Comparison of ENCODE assay signal across 8 cellular contexts in genomic region chr20:8721098-8721497, GRCh38.
DNase-seq lines count a peak whose midpoint lies in the region; ATAC-seq and TF ChIP-seq lines count a peak whose summit lies in the region.

No MANE protein-coding gene starts in this region.

- peaks cover 0 to 42% (median 4%) of the 10 kb centered on the region in 4 donors for H3K36me3 ChIP-seq in esophagus muscularis mucosa

- 23% methylated on average over 5 of the region's 5 CpGs for WGBS in esophagus muscularis mucosa

- no peaks in the 10 kb centered on the region for H3K9me3 ChIP-seq in esophagus muscularis mucosa

- peaks cover 14% of the 10 kb centered on the region for H3K4me1 Mint-ChIP-seq in nephron progenitor cell
- H3K4me1 Mint-ChIP-seq in activated T-helper 1 cell treated with anti-CD3 and anti-CD28 coated beads, Interleukin-12 subunit alpha, Interleukin-12 subunit beta, Interleukin-2, Interleukin-4 antibody, amounts not matched to agents 30 ng/mL and 10 ng/mL and 1 ng/mL, durations not matched to agents 14 hours and 24 hours and 36 hours (ENCODE audit: low read depth) = no peaks in the 10 kb centered on the region

- TF ChIP-seq CTCF in C4-2B (conservative IDR thresholded peaks at IDR 0.05) (peak; percentile 83), esophagus muscularis mucosa (IDR thresholded peaks at IDR 0.05) (peak; percentile 70 to 84 (median 84)), nephron progenitor cell (IDR thresholded peaks at IDR 0.05) (peak; percentile 84)

- H3K27ac ChIP-seq in C4-2B = no peak overlapping the region
- no peak overlapping the region for H3K27ac ChIP-seq in esophagus muscularis mucosa (replicated peaks in 1 of 4)

- peak; percentile 71 for ATAC-seq in GM19351 (IDR thresholded peaks at IDR 0.05; ENCODE audit: unreplicated experiment)
- ATAC-seq in SK-N-SH treated with all-trans-retinoic acid at 6 μM for 48 hours = peak; percentile 87
- no peak for ATAC-seq in HG03045 (IDR thresholded peaks at IDR 0.05; ENCODE audit: unreplicated experiment)

- no peak overlapping the region for H3K4me3 Mint-ChIP-seq in nephron progenitor cell
- no peak overlapping the region for H3K4me3 Mint-ChIP-seq in activated T-helper 1 cell treated with anti-CD3 and anti-CD28 coated beads, Interleukin-12 subunit alpha, Interleukin-12 subunit beta, Interleukin-2, Interleukin-4 antibody, amounts not matched to agents 30 ng/mL and 10 ng/mL and 1 ng/mL, durations not matched to agents 14 hours and 24 hours and 36 hours

- intact Hi-C loops in esophagus muscularis mucosa (cut with DNase I) = loop anchor here (2.0 to 5.0 kb wide), 2 partner anchors 588 to 679 kb away; partner anchors contain the start of gene PLCB1
- intact Hi-C loops in activated T-helper 1 cell treated with anti-CD3 and anti-CD28 coated beads, Interleukin-12 subunit alpha, Interleukin-12 subunit beta, Interleukin-2, Interleukin-4 antibody, amounts not matched to agents 30 ng/mL and 10 ng/mL and 1 ng/mL, durations not matched to agents 14 hours and 24 hours and 36 hours (cut with micrococcal nuclease) = loop anchor here (1.0 to 5.0 kb wide), 4 partner anchors 330 to 1894 kb away; partner anchors contain the start of gene PLCB1

- H3K27me3 ChIP-seq in esophagus muscularis mucosa = no peaks in the 10 kb centered on the region

- peak; percentile 30 for DNase-seq in NCI-H128 (lab: John Stamatoyannopoulos, UW; ENCODE audit: unreplicated experiment)
- no peak for DNase-seq in esophagus muscularis mucosa (ENCODE audit: extremely low spot score)
- DNase-seq in nephron progenitor cell = peak; percentile 39
- DNase-seq in activated T-helper 1 cell treated with anti-CD3 and anti-CD28 coated beads, Interleukin-12 subunit alpha, Interleukin-12 subunit beta, Interleukin-2, Interleukin-4 antibody, amounts not matched to agents 30 ng/mL and 10 ng/mL and 1 ng/mL, durations not matched to agents 14 hours and 24 hours and 36 hours (ENCODE audit: low spot score) = no peak

- H3K9me3 Mint-ChIP-seq in nephron progenitor cell = no peaks in the 10 kb centered on the region
- no peaks in the 10 kb centered on the region for H3K9me3 Mint-ChIP-seq in activated T-helper 1 cell treated with anti-CD3 and anti-CD28 coated beads, Interleukin-12 subunit alpha, Interleukin-12 subunit beta, Interleukin-2, Interleukin-4 antibody, amounts not matched to agents 30 ng/mL and 10 ng/mL and 1 ng/mL, durations not matched to agents 14 hours and 24 hours and 36 hours

- TF ChIP-seq EP300 in esophagus muscularis mucosa (IDR thresholded peaks at IDR 0.05) = no peak

- H3K36me3 Mint-ChIP-seq in nephron progenitor cell (ENCODE audit: low read depth) = peaks cover 30% of the 10 kb centered on the region
- H3K36me3 Mint-ChIP-seq in activated T-helper 1 cell treated with anti-CD3 and anti-CD28 coated beads, Interleukin-12 subunit alpha, Interleukin-12 subunit beta, Interleukin-2, Interleukin-4 antibody, amounts not matched to agents 30 ng/mL and 10 ng/mL and 1 ng/mL, durations not matched to agents 14 hours and 24 hours and 36 hours (ENCODE audit: low read depth) = no peaks in the 10 kb centered on the region

- no peak overlapping the region for H3K27ac Mint-ChIP-seq in nephron progenitor cell
- H3K27ac Mint-ChIP-seq in activated T-helper 1 cell treated with anti-CD3 and anti-CD28 coated beads, Interleukin-12 subunit alpha, Interleukin-12 subunit beta, Interleukin-2, Interleukin-4 antibody, amounts not matched to agents 30 ng/mL and 10 ng/mL and 1 ng/mL, durations not matched to agents 14 hours and 24 hours and 36 hours = no peak overlapping the region

- no peak overlapping the region for H3K4me3 ChIP-seq in esophagus muscularis mucosa

- no peak for TF ChIP-seq POLR2A in esophagus muscularis mucosa (IDR thresholded peaks at IDR 0.05; ENCODE audit: low read depth)

- H3K27me3 Mint-ChIP-seq in nephron progenitor cell (ENCODE audit: low read depth, poor library complexity) = peaks cover 3% of the 10 kb centered on the region
- no peaks in the 10 kb centered on the region for H3K27me3 Mint-ChIP-seq in activated T-helper 1 cell treated with anti-CD3 and anti-CD28 coated beads, Interleukin-12 subunit alpha, Interleukin-12 subunit beta, Interleukin-2, Interleukin-4 antibody, amounts not matched to agents 30 ng/mL and 10 ng/mL and 1 ng/mL, durations not matched to agents 14 hours and 24 hours and 36 hours (ENCODE audit: insufficient read depth)

- H3K4me1 ChIP-seq in esophagus muscularis mucosa = peaks cover 4 to 21% (median 14%) of the 10 kb centered on the region in 4 donors

TF ChIP-seq in SK-N-SH treated with all-trans-retinoic acid at 6 μM for 48 hours, 23 proteins besides CTCF, POLR2A, EP300 and RAD21:
- TF ChIP-seq ARNTL (CRISPR knock-in tag; IDR thresholded peaks at IDR 0.05; ENCODE audit: borderline replicate concordance, low read depth) (no peak), GLIS3 (CRISPR knock-in tag; IDR thresholded peaks at IDR 0.05) (no peak)
TF ChIP-seq in SK-N-SH treated with all-trans-retinoic acid at 6 μM for 48 hours: peak in this region for 0.

Comparison
In these comparisons a context has a peak if more than half of its experiments do, and no peak if none do; other contexts are left out.
1. DNase-seq: peak in NCI-H128 (single experiment) and nephron progenitor cell (single experiment); none in esophagus muscularis mucosa (single experiment) and activated T-helper 1 cell treated with anti-CD3 and anti-CD28 coated beads, Interleukin-12 subunit alpha, Interleukin-12 subunit beta, Interleukin-2, Interleukin-4 antibody, amounts not matched to agents 30 ng/mL and 10 ng/mL and 1 ng/mL, durations not matched to agents 14 hours and 24 hours and 36 hours (single experiment).
2. Peak in every context shown above with its lines, with median percentiles within 50 percentile points of each other: CTCF ChIP-seq.